In the genomic region with DNA sequence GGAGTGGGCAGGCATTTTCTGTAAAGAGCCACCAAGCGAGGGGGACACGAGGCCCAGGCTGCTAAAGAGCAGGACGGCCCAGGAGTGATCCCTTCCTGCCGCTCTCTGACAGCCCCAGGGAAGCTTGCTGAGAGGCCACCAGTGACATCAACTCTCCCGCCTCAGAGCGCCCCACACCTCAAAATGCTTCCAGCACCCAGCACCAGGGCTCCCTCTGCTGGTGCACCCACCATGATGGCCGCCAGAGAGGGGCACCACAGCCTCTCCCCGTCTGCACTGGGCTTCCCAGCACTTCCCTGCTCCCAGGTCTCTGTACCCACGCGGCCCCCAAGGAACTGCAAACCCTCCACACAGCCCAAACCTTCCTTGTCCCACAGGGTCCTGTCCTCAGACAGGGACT, we compare ENCODE assay signal across 11 cellular contexts. TPM values are rescaled to one million over a fixed set of nuclear protein-coding genes. Genes with fewer than 3 reads are reported as not detected.
DNase-seq lines count a peak whose midpoint lies in the region; ATAC-seq and TF ChIP-seq lines count a peak whose summit lies in the region.
"Had no signal": no experiment of that assay in that cellular context is flagged by ENCODE, and none has a peak within 500 bp of the region (broad histone marks: within the 10 kb centered on the region; RNA-seq: fewer than 3 reads in every experiment).

No MANE protein-coding gene starts in this region.

- no peak overlapping the region for H3K4me3 ChIP-seq in astrocyte of the cerebellum (ENCODE audit: low read depth, low read length)
- H3K4me3 ChIP-seq in lower leg skin (ENCODE audit: low read depth, poor library complexity, severe bottlenecking): no peak overlapping the region

- H3K4me1 Mint-ChIP-seq in activated CD4-positive, alpha-beta T cell treated with anti-CD3 and anti-CD28 coated beads, Interleukin-2, amount 10 ng/mL, durations not matched to agents 7 days and 5 days: no peaks in the 10 kb centered on the region
- H3K4me1 Mint-ChIP-seq in osteocyte (ENCODE audit: unreplicated experiment): no peaks in the 10 kb centered on the region

- no peaks in the 10 kb centered on the region for H3K27me3 Mint-ChIP-seq in activated CD4-positive, alpha-beta T cell treated with anti-CD3 and anti-CD28 coated beads, Interleukin-2, amount 10 ng/mL, durations not matched to agents 7 days and 5 days
- H3K27me3 Mint-ChIP-seq in osteocyte (ENCODE audit: unreplicated experiment): no peaks in the 10 kb centered on the region

- H3K36me3 Mint-ChIP-seq in activated CD4-positive, alpha-beta T cell treated with anti-CD3 and anti-CD28 coated beads, Interleukin-2, amount 10 ng/mL, durations not matched to agents 7 days and 5 days (ENCODE audit: low read depth): peaks cover 48% of the 10 kb centered on the region
- H3K36me3 Mint-ChIP-seq in osteocyte (ENCODE audit: unreplicated experiment): peaks cover 10% of the 10 kb centered on the region

- no peak overlapping the region for H3K27ac Mint-ChIP-seq in activated CD4-positive, alpha-beta T cell treated with anti-CD3 and anti-CD28 coated beads, Interleukin-2, amount 10 ng/mL, durations not matched to agents 7 days and 5 days
- H3K27ac Mint-ChIP-seq in osteocyte (ENCODE audit: unreplicated experiment): no peak overlapping the region

- in situ Hi-C loops in astrocyte of the cerebellum (cut with HindIII; ENCODE audit: low sequenced_read_pairs): no loop called here

- TF ChIP-seq CTCF in astrocyte of the cerebellum (IDR thresholded peaks at IDR 0.05; ENCODE audit: low read depth, low read length, missing control alignments) (peak; percentile 23), osteocyte (IDR thresholded peaks at IDR 0.05) (peak; percentile 19), lower leg skin (IDR thresholded peaks at IDR 0.05) (no peak)

- peak; percentile 16; the same call in 1 of the 2 replicates for TF ChIP-seq RAD21 in Ishikawa (IDR thresholded peaks at IDR 0.05; ENCODE audit: low read depth)

- TF ChIP-seq EP300 in Ishikawa (IDR thresholded peaks at IDR 0.05; ENCODE audit: borderline replicate concordance): no peak

- peaks cover 7% of the 10 kb centered on the region for H3K9me3 Mint-ChIP-seq in activated CD4-positive, alpha-beta T cell treated with anti-CD3 and anti-CD28 coated beads, Interleukin-2, amount 10 ng/mL, durations not matched to agents 7 days and 5 days
- H3K9me3 Mint-ChIP-seq in osteocyte (ENCODE audit: unreplicated experiment): no peaks in the 10 kb centered on the region

- no peak for TF ChIP-seq POLR2A in lower leg skin (IDR thresholded peaks at IDR 0.05)

- peak; percentile 25 for DNase-seq in activated CD4-positive, alpha-beta T cell treated with anti-CD3 and anti-CD28 coated beads, Interleukin-2, amount 10 ng/mL, durations not matched to agents 7 days and 5 days
- no peak for DNase-seq in activated CD4-positive, alpha-beta T cell treated with anti-CD3 and anti-CD28 coated beads, Interleukin-2, amount 50 U/mL, for 4 hours
- DNase-seq in astrocyte of the cerebellum (ENCODE audit: low read depth) (no peak), osteocyte (ENCODE audit: extremely low spot score, unreplicated experiment) (no peak), lower leg skin (ENCODE audit: low spot score in 2 of 2) (no peak)
- no peak for DNase-seq in activated effector memory CD4-positive, alpha-beta T cell treated with Interleukin-2 at 50 U/mL for 16 hours
- DNase-seq: effector CD4-positive, alpha-beta T cell; MV-4-11; RPMI8226 had no signal

- no peak for ATAC-seq in GM21360 (IDR thresholded peaks at IDR 0.05; ENCODE audit: unreplicated experiment)

- intact Hi-C loops in lower leg skin (cut with DNase I; ENCODE audit: low total_unique reads): no loop called here

- H3K4me3 Mint-ChIP-seq in activated CD4-positive, alpha-beta T cell treated with anti-CD3 and anti-CD28 coated beads, Interleukin-2, amount 10 ng/mL, durations not matched to agents 7 days and 5 days: no peak overlapping the region
- no peak overlapping the region for H3K4me3 Mint-ChIP-seq in osteocyte (ENCODE audit: unreplicated experiment)

- POLR2A ChIA-PET in activated CD4-positive, alpha-beta T cell treated with anti-CD3 and anti-CD28 coated beads, Interleukin-2, amount 10 ng/mL, durations not matched to agents 7 days and 5 days (lab: Charles Lee): no interaction called here

- CTCF ChIA-PET in activated CD4-positive, alpha-beta T cell treated with anti-CD3 and anti-CD28 coated beads, Interleukin-2, amount 10 ng/mL, durations not matched to agents 7 days and 5 days (lab: Charles Lee): interaction anchor here (1.5 kb wide), 1 partner anchor 9 kb away, joined by 4 read pairs; no protein-coding TSS in a partner anchor

- 92 to 95% methylated on average over 10 of the region's 10 CpGs for WGBS in lower leg skin, 2 donors

TF ChIP-seq in Ishikawa, 13 proteins besides CTCF, POLR2A, EP300 and RAD21:
- TF ChIP-seq TEAD4 (IDR thresholded peaks at IDR 0.05): no peak
- TF ChIP-seq, protein P1, sequence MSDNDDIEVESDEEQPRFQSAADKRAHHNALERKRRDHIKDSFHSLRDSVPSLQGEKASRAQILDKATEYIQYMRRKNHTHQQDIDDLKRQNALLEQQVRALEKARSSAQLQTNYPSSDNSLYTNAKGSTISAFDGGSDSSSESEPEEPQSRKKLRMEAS (IDR thresholded peaks at IDR 0.05): no peak
- no peak for TF ChIP-seq CEBPB (IDR thresholded peaks at IDR 0.05)

RNA-seq across cellular contexts. Expression of a gene that starts 40.4 kb away (rescaled TPM):
- 100 to 1,000 TPM; 133 to 148 TPM for total RNA-seq in activated CD4-positive, alpha-beta T cell treated with anti-CD3 and anti-CD28 coated beads, Interleukin-2, amount 10 ng/mL, durations not matched to agents 7 days and 5 days
- 76.7 and 93.8 TPM in 2 replicates for total RNA-seq in osteocyte
- 100 to 1,000 TPM in 3 of 4 donors, 10 to 100 TPM in 1; 94.7 to 154 (median 108) TPM for total RNA-seq in lower leg skin

RNA-seq across cellular contexts. Expression of a gene that starts 40.5 kb away (rescaled TPM):
- total RNA-seq in activated CD4-positive, alpha-beta T cell treated with anti-CD3 and anti-CD28 coated beads, Interleukin-2, amount 10 ng/mL, durations not matched to agents 7 days and 5 days: 10 to 100 TPM; 38.6 to 51.7 TPM
- total RNA-seq in osteocyte: 37.2 and 39.7 TPM in 2 replicates
- total RNA-seq in lower leg skin: 10 to 100 TPM; 17.4 to 39.1 (median 30.1) TPM

Comparison
In these comparisons a context has a peak if more than half of its experiments do, and no peak if none do; other contexts are left out.
1. CTCF ChIP-seq: peak in astrocyte of the cerebellum (single experiment) and osteocyte (single experiment); none in lower leg skin (0 of 3).